38 cellular contexts compared by ENCODE assay signal in the genomic region with DNA sequence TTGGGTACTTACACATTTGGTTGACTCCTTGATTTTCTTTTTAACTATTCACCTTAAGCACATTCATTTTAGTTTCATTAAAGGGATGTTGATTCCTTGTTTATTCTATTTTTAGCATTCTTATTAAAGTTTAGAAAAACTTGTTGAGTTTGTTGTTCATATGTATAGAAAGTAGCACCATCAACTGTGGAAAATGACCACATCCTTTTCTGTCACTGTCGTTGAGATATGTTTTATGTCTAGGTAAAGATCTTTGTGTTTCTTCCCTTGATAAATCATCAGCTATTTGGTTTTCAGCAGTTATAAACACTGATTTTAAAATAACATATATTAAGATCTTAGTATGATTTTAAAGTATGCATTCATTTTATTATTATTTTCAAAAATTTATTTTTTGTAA.
"Had no signal": no experiment of that assay in that cellular context is flagged by ENCODE, and none has a peak within 500 bp of the region (broad histone marks: within the 10 kb centered on the region; RNA-seq: fewer than 3 reads in every experiment).

No MANE protein-coding gene starts in this region.

- ATAC-seq: activated CD4-positive, CD25-positive, alpha-beta regulatory T cell treated with anti-CD3 and anti-CD28 coated beads, Interleukin-2, amount 50 U/mL, for 24 hours; activated CD8-positive, alpha-beta T cell treated with anti-CD3 and anti-CD28 coated beads for 36 hours; activated naive CD8-positive, alpha-beta T cell treated with anti-CD3 and anti-CD28 coated beads, Interleukin-2, amount 50 U/mL, for 24 hours; body of pancreas; effector memory CD8-positive, alpha-beta T cell; gastroesophageal sphincter; heart right ventricle; T-cell; T-helper 17 cell had no signal

- H3K27ac ChIP-seq: adrenal gland, body of pancreas, coronary artery, esophagus squamous epithelium, gastroesophageal sphincter, heart right ventricle, hepatocyte, WERI-Rb-1 had no signal

- H3K4me1 ChIP-seq: esophagus squamous epithelium, gastroesophageal sphincter, heart right ventricle had no signal

- H3K4me3 ChIP-seq: adrenal gland, body of pancreas, coronary artery, esophagus squamous epithelium, gastroesophageal sphincter, heart right ventricle, hepatocyte had no signal

- H3K9me3 ChIP-seq: adrenal gland, body of pancreas, esophagus squamous epithelium, gastroesophageal sphincter, heart right ventricle had no signal

- H3K27me3 Mint-ChIP-seq: activated B cell treated with CpG ODN at 0.5 μM for 24 hours; activated CD8-positive, alpha-beta T cell treated with anti-CD3 and anti-CD28 coated beads for 36 hours; activated naive CD4-positive, alpha-beta T cell treated with anti-CD3 and anti-CD28 coated beads, Interleukin-2, amount 50 U/mL, for 24 hours; activated naive CD8-positive, alpha-beta T cell treated with anti-CD3 and anti-CD28 coated beads for 36 hours; activated naive CD8-positive, alpha-beta T cell treated with anti-CD3 and anti-CD28 coated beads, Interleukin-2, amount 50 U/mL, for 24 hours; activated T-cell treated with anti-CD3 and anti-CD28 coated beads, Interleukin-2, amount 50 U/mL, for 24 hours; dendritic cell treated with granulocyte-macrophage colony-stimulating factor and Interleukin-4, amounts not matched to agents 40 ng/mL and 50 ng/mL, for 4 days; effector memory CD8-positive, alpha-beta T cell; T-cell; T-helper 17 cell had no signal

- H3K9me3 Mint-ChIP-seq: activated B cell treated with CpG ODN at 0.5 μM for 24 hours; activated naive CD4-positive, alpha-beta T cell treated with anti-CD3 and anti-CD28 coated beads for 36 hours; activated naive CD4-positive, alpha-beta T cell treated with anti-CD3 and anti-CD28 coated beads, Interleukin-2, amount 50 U/mL, for 24 hours; dendritic cell treated with granulocyte-macrophage colony-stimulating factor and Interleukin-4, amounts not matched to agents 40 ng/mL and 50 ng/mL, for 4 days; effector memory CD8-positive, alpha-beta T cell had no signal

- DNase-seq: activated B cell treated with CpG ODN at 0.5 μM for 24 hours; activated CD4-positive, alpha-beta T cell treated with anti-CD3 and anti-CD28 coated beads for 48 hours; activated CD4-positive, alpha-beta T cell treated with anti-CD3 and anti-CD28 coated beads, Interleukin-2, amount 50 U/mL, for 1 hour; activated CD4-positive, alpha-beta T cell treated with anti-CD3 and anti-CD28 coated beads, Interleukin-2, amount 50 U/mL, for 48 hours; activated CD8-positive, alpha-beta memory T cell treated with anti-CD3 and anti-CD28 coated beads for 24 hours; activated CD8-positive, alpha-beta memory T cell treated with anti-CD3 and anti-CD28 coated beads, Interleukin-2, amount 50 U/mL, for 4 hours; activated CD8-positive, alpha-beta T cell treated with anti-CD3 and anti-CD28 coated beads for 36 hours; activated effector memory CD4-positive, alpha-beta T cell treated with anti-CD3 and anti-CD28 coated beads, Interleukin-2, amount 50 U/mL, for 16 hours; activated naive CD4-positive, alpha-beta T cell treated with anti-CD3 and anti-CD28 coated beads for 36 hours; activated naive CD8-positive, alpha-beta T cell treated with anti-CD3 and anti-CD28 coated beads for 36 hours; activated naive CD8-positive, alpha-beta T cell treated with anti-CD3 and anti-CD28 coated beads, Interleukin-2, amount 50 U/mL, for 24 hours; activated T-cell treated with anti-CD3 and anti-CD28 coated beads for 4 hours; activated T-cell treated with anti-CD3 and anti-CD28 coated beads, Interleukin-2, amount 50 U/mL, for 24 hours; adrenal gland; amygdala; aorta; body of pancreas; caudate nucleus; cerebellar nuclear complex; effector CD4-positive, alpha-beta T cell; effector memory CD8-positive, alpha-beta T cell; erythroblast; esophagus squamous epithelium; foreskin melanocyte; heart right ventricle; T-cell; T-helper 17 cell; T1000; WERI-Rb-1 had no signal

- H3K4me3 Mint-ChIP-seq: activated B cell treated with CpG ODN at 0.5 μM for 24 hours; activated CD8-positive, alpha-beta T cell treated with anti-CD3 and anti-CD28 coated beads for 36 hours; activated naive CD4-positive, alpha-beta T cell treated with anti-CD3 and anti-CD28 coated beads for 36 hours; activated naive CD4-positive, alpha-beta T cell treated with anti-CD3 and anti-CD28 coated beads, Interleukin-2, amount 50 U/mL, for 24 hours; activated naive CD8-positive, alpha-beta T cell treated with anti-CD3 and anti-CD28 coated beads for 36 hours; activated naive CD8-positive, alpha-beta T cell treated with anti-CD3 and anti-CD28 coated beads, Interleukin-2, amount 50 U/mL, for 24 hours; activated T-cell treated with anti-CD3 and anti-CD28 coated beads, Interleukin-2, amount 50 U/mL, for 24 hours; activated T-helper 1 cell treated with anti-CD3 and anti-CD28 coated beads, Interleukin-12 subunit alpha, Interleukin-12 subunit beta, Interleukin-2, Interleukin-4 antibody, amounts not matched to agents 30 ng/mL and 10 ng/mL and 1 ng/mL, durations not matched to agents 14 hours and 24 hours and 36 hours; dendritic cell treated with granulocyte-macrophage colony-stimulating factor and Interleukin-4, amounts not matched to agents 40 ng/mL and 50 ng/mL, for 4 days; effector memory CD8-positive, alpha-beta T cell; T-cell; T-helper 17 cell; T-helper 2 cell treated with Interferon-gamma antibody and Interleukin-4, amounts not matched to agents 5 μg/mL and 100 μg/mL, for 36 hours had no signal

- H3K27ac Mint-ChIP-seq: activated B cell treated with CpG ODN at 0.5 μM for 24 hours; activated CD8-positive, alpha-beta T cell treated with anti-CD3 and anti-CD28 coated beads for 36 hours; activated naive CD4-positive, alpha-beta T cell treated with anti-CD3 and anti-CD28 coated beads for 36 hours; activated naive CD4-positive, alpha-beta T cell treated with anti-CD3 and anti-CD28 coated beads, Interleukin-2, amount 50 U/mL, for 24 hours; activated naive CD8-positive, alpha-beta T cell treated with anti-CD3 and anti-CD28 coated beads for 36 hours; activated naive CD8-positive, alpha-beta T cell treated with anti-CD3 and anti-CD28 coated beads, Interleukin-2, amount 50 U/mL, for 24 hours; activated T-cell treated with anti-CD3 and anti-CD28 coated beads, Interleukin-2, amount 50 U/mL, for 24 hours; activated T-helper 1 cell treated with anti-CD3 and anti-CD28 coated beads, Interleukin-12 subunit alpha, Interleukin-12 subunit beta, Interleukin-2, Interleukin-4 antibody, amounts not matched to agents 30 ng/mL and 10 ng/mL and 1 ng/mL, durations not matched to agents 14 hours and 24 hours and 36 hours; activated T-helper 2 cell treated with anti-CD3 and anti-CD28 coated beads, Interferon-gamma antibody, Interleukin-2, Interleukin-4, amounts not matched to agents 10 μg/mL and 5 μg/mL and 100 μg/mL, durations not matched to agents 14 hours and 24 hours and 36 hours; dendritic cell treated with granulocyte-macrophage colony-stimulating factor and Interleukin-4, amounts not matched to agents 40 ng/mL and 50 ng/mL, for 4 days; effector memory CD8-positive, alpha-beta T cell; T-cell; T-helper 17 cell; T-helper 2 cell treated with Interferon-gamma antibody and Interleukin-4, amounts not matched to agents 5 μg/mL and 100 μg/mL, for 36 hours had no signal

- H3K36me3 ChIP-seq: adrenal gland had no signal
